In genomic region chr2:127619901-127620705, GRCh38 we compare ENCODE assay signal across 15 cellular contexts. TPM values are rescaled to one million over a fixed set of nuclear protein-coding genes. Genes with fewer than 3 reads are reported as not detected.
DNase-seq lines count a peak whose midpoint lies in the region; ATAC-seq and TF ChIP-seq lines count a peak whose summit lies in the region.
"Had no signal": no experiment of that assay in that cellular context is flagged by ENCODE, and none has a peak within 500 bp of the region (broad histone marks: within the 10 kb centered on the region; RNA-seq: fewer than 3 reads in every experiment).

No MANE protein-coding gene starts in this region.

- H3K9me3 Mint-ChIP-seq in naive B cell = peaks cover 0 to 4% (median 2%) of the 10 kb centered on the region in 7 donors
- peaks cover 8% of the 10 kb centered on the region for H3K9me3 Mint-ChIP-seq in nephron progenitor cell

- peaks cover 96% of the 10 kb centered on the region for H3K4me1 ChIP-seq in BLaER1
- H3K4me1 ChIP-seq: HAP-1 had no signal

- DNase-seq in GM13977 (ENCODE audit: low spot score) (peak; percentile 72), naive B cell (no peak), NCI-H345 treated with DMSO at 0.1 percent for 48 hours (lab: John Stamatoyannopoulos, UW; ENCODE audit: unreplicated experiment) (no peak), HCEC 1CT (no peak), NCI-H226 (no peak), nephron progenitor cell (no peak)
- peak; percentile 33 for DNase-seq in activated CD8-positive, alpha-beta memory T cell treated with anti-CD3 and anti-CD28 coated beads, Interleukin-2, amount 50 U/mL, for 48 hours
- DNase-seq: AML-193; amygdala; RPMI8226; stimulated activated CD4-positive, alpha-beta T cell treated with anti-CD3 and anti-CD28 coated beads, Interleukin-2, amount 100 ng/mL, for 48 hours; stimulated activated naive CD4-positive, alpha-beta T cell; T1000 had no signal

- peak overlapping the region; percentile 99 for H3K4me2 ChIP-seq in BLaER1

- H4K20me1 ChIP-seq in BLaER1 = no peaks in the 10 kb centered on the region

- TF ChIP-seq CTCF in GM13977 (IDR thresholded peaks at IDR 0.05; ENCODE audit: extremely low read depth, insufficient read depth, missing control alignments) = no peak
- no peak for TF ChIP-seq CTCF in nephron progenitor cell (IDR thresholded peaks at IDR 0.05)

- H3K4me3 ChIP-seq in BLaER1 = peak overlapping the region; percentile 47
- H3K4me3 ChIP-seq: HAP-1 had no signal

- H3K36me3 Mint-ChIP-seq in naive B cell = peaks cover 0 to 17% of the 10 kb centered on the region in 2 donors
- no peaks in the 10 kb centered on the region for H3K36me3 Mint-ChIP-seq in nephron progenitor cell (ENCODE audit: low read depth)

- no peaks in the 10 kb centered on the region for H3K9me3 ChIP-seq in BLaER1
- H3K9me3 ChIP-seq: HAP-1 had no signal

- in situ Hi-C loops in GM13977 (cut with MboI; ENCODE audit: low pct_unique_long_range_greater_than_20kb, low sequenced_read_pairs, unreplicated experiment) = no loop called here

- H3K27ac Mint-ChIP-seq in naive B cell (peak overlapping the region in 3 of 6 donors; percentile 70 to 92 (median 88)), nephron progenitor cell (no peak overlapping the region)

- H3K4me3 Mint-ChIP-seq in naive B cell (peak overlapping the region in 5 of 8 donors; percentile 54 to 96 (median 79)), nephron progenitor cell (no peak overlapping the region)

- H3K4me1 Mint-ChIP-seq in naive B cell (peaks cover 21 to 81% (median 73%) of the 10 kb centered on the region in 3 donors), nephron progenitor cell (peaks cover 54% of the 10 kb centered on the region)

- peak; percentile 13 to 24 for ATAC-seq in naive B cell (ENCODE audit: low read depth in 2 of 2)

- no peaks in the 10 kb centered on the region for H3K27me3 ChIP-seq in BLaER1

- no peaks in the 10 kb centered on the region for H3K27me3 Mint-ChIP-seq in naive B cell
- H3K27me3 Mint-ChIP-seq in nephron progenitor cell (ENCODE audit: low read depth, poor library complexity) = peaks cover 14% of the 10 kb centered on the region

- peak overlapping the region; percentile 66; the same call in 1 of the 2 replicates for H3K27ac ChIP-seq in BLaER1

- H3K9ac ChIP-seq in BLaER1 = peak overlapping the region; percentile 51; the same call in 1 of the 2 replicates

- no peaks in the 10 kb centered on the region for H3K36me3 ChIP-seq in BLaER1
- H3K36me3 ChIP-seq: HAP-1 had no signal

RNA-seq across cellular contexts. Expression of gene GPR17, which starts 25.9 kb away (rescaled TPM):
- not detected for polyA plus RNA-seq in naive B cell (ENCODE audit: low read depth in 6 of 6)

RNA-seq across cellular contexts. Expression of gene LIMS2, which starts 55.2 kb away (rescaled TPM):
- polyA plus RNA-seq in naive B cell (ENCODE audit: low read depth in 6 of 6) = 10 to 100 TPM; 11.2 to 60.4 (median 27.7) TPM

Comparison
In these comparisons a context has a peak if more than half of its experiments do, and no peak if none do; other contexts are left out.
1. DNase-seq: peak in GM13977 (single experiment) and activated CD8-positive, alpha-beta memory T cell treated with anti-CD3 and anti-CD28 coated beads, Interleukin-2, amount 50 U/mL, for 48 hours (single experiment); none in naive B cell (single experiment), NCI-H345 treated with DMSO at 0.1 percent for 48 hours (single experiment), HCEC 1CT (single experiment), NCI-H226 (single experiment) and nephron progenitor cell (single experiment).